ENCODE assay signal across 18 cellular contexts in the genomic region with DNA sequence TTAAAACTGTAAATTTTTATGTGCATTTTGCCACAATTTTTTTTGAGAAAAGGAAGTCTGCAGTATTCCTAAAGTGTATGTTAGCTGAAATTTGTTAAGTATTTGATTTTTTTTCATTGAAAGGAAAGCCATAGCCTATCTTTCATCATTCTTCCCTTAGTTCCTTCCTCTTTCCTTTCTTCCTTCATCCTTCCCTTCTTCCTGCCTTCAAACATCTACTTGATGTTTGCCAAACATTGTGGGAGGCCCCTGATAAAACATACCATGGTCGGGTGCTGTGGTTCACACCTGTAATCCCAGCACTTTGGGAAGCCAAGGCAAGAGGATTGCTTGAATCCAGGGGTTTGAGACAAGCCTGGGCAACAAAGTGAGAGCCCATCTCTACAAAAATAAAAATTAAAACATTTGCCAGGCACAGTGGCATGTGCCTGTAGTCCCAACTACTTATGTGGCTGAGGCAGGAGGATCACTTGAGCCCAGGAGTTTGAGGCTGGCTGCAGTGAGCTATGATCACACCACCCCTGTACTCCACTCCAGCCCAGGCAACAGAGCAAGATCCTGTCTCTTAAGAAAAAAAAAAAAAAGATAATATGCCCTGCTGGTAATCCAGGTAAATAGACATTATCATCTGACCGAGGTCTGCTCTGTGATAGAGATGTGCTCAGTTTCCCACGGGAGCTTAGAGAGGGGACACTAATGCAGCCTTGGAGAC.
DNase-seq lines count a peak whose midpoint lies in the region; ATAC-seq, FAIRE-seq and TF ChIP-seq lines count a peak whose summit lies in the region.
"Had no signal": no experiment of that assay in that cellular context is flagged by ENCODE, and none has a peak within 500 bp of the region (broad histone marks: within the 10 kb centered on the region; RNA-seq: fewer than 3 reads in every experiment).

No MANE protein-coding gene starts in this region.

- H3K36me3 ChIP-seq in K562 (ENCODE audit: control insufficient read depth, insufficient read depth, low read length) (no peaks in the 10 kb centered on the region), gastrocnemius medialis (no peaks in the 10 kb centered on the region), GM23338 (ENCODE audit: insufficient read depth) (no peaks in the 10 kb centered on the region)

- no peaks in the 10 kb centered on the region for H3K9me1 ChIP-seq in K562 (ENCODE audit: control insufficient read depth, insufficient read depth, low read length)

- no peak overlapping the region for H3K4me2 ChIP-seq in K562 (ENCODE audit: insufficient read depth, low read length)
- H3K4me2 ChIP-seq in GM23338 = no peak overlapping the region

- in situ Hi-C loops in K562 (cut with MboI) (no loop called here), gastrocnemius medialis (cut with MboI; ENCODE audit: low sequenced_read_pairs in 4 of 4) (loop anchor here in 1 of 4 donors (10.0 kb wide), 1 partner anchor 53 kb away; no protein-coding TSS in a partner anchor), GM13977 (cut with MboI; ENCODE audit: low pct_unique_long_range_greater_than_20kb, low sequenced_read_pairs, unreplicated experiment) (no loop called here)

- no peak overlapping the region for H3K27ac ChIP-seq in K562 (ENCODE audit: extremely low read depth, low read depth, low read length)
- H3K27ac ChIP-seq in gastrocnemius medialis = peak overlapping the region; percentile 21 to 82 (median 66)
- no peak overlapping the region for H3K27ac ChIP-seq in GM23338 (ENCODE audit: low read depth)
- H3K27ac ChIP-seq: C4-2B had no signal

- FAIRE-seq in K562 (lab: Jason Lieb, UNC) = no peak
- FAIRE-seq: D721Med, GM12892 had no signal

- POLR2A ChIA-PET in K562 (lab: Yijun Ruan, JAX) = interaction anchor here (0.6 to 1.9 kb wide), 2 partner anchors 106 to 402 kb away, joined by 3 to 4 read pairs; no protein-coding TSS in a partner anchor

- H3K9me2 ChIP-seq in GM23338 (ENCODE audit: insufficient read depth) = peaks cover 6% of the 10 kb centered on the region; the same call in 1 of the 2 replicates

- no TSS peak for BruUV-seq in K562 (replicated peaks; lab: Mats Ljungman, UMichigan)

- TF ChIP-seq CTCF in K562 (IDR thresholded peaks at IDR 0.05 in 2 of 3, conservative IDR thresholded peaks at IDR 0.05 in 1 of 3; ENCODE audit: insufficient read depth in 2 of 3, low read depth in 1 of 3, low read length in 3 of 3) (no peak), gastrocnemius medialis (IDR thresholded peaks at IDR 0.05 in 4 of 5, conservative IDR thresholded peaks at IDR 0.05 in 1 of 5) (no peak), GM13977 (IDR thresholded peaks at IDR 0.05; ENCODE audit: extremely low read depth, insufficient read depth, missing control alignments) (no peak), GM23338 (conservative IDR thresholded peaks at IDR 0.05; ENCODE audit: low read depth in 2 of 2) (no peak)

- WGBS in K562 (ENCODE audit: insufficient coverage, low coverage, missing lambda C conversion rate) = 40% methylated on average over 3 of the region's 3 CpGs

- no peaks in the 10 kb centered on the region for H3K9me3 Mint-ChIP-seq in GM23338
- H3K9me3 Mint-ChIP-seq: CD4-positive, alpha-beta memory T cell; HFFc6 had no signal

- no peak overlapping the region for H3K9ac ChIP-seq in K562 (ENCODE audit: insufficient read depth in 1 of 2, low read depth in 2 of 2, low read length in 2 of 2)

- no peaks in the 10 kb centered on the region for H3F3A ChIP-seq in GM23338 (replicated peaks; ENCODE audit: low read depth)

- H3K4me3 ChIP-seq in K562 = no peak overlapping the region
- no peak overlapping the region for H3K4me3 ChIP-seq in gastrocnemius medialis
- H3K4me3 ChIP-seq in GM23338 = no peak overlapping the region

- H3K9me3 ChIP-seq in K562 (replicated peaks; ENCODE audit: control insufficient read depth, insufficient read depth, low read depth, low read length) (no peaks in the 10 kb centered on the region), gastrocnemius medialis (no peaks in the 10 kb centered on the region)

- no peak overlapping the region for H3K27ac Mint-ChIP-seq in GM23338
- H3K27ac Mint-ChIP-seq: B cell; CD4-positive, alpha-beta memory T cell; HFFc6 had no signal

- CTCF ChIA-PET in K562 (lab: Yijun Ruan, JAX; ENCODE audit: low intra/inter-chr PET ratio) = no interaction called here

- H2AFZ ChIP-seq in K562 (ENCODE audit: low read depth, low read length) (0 out of 2 replicates have a peak overlapping the region, but pooled peaks have one; percentile 19), GM23338 (no peak overlapping the region)

- no peak for ATAC-seq in K562
- ATAC-seq in gastrocnemius medialis = no peak
- ATAC-seq in GM23338 = no peak

- intact Hi-C loops in K562 (cut with micrococcal nuclease) = no loop called here
- intact Hi-C loops in gastrocnemius medialis (cut with DNase I; ENCODE audit: low total_unique reads) = no loop called here

- TF ChIP-seq POLR2A in K562 (conservative IDR thresholded peaks at IDR 0.05) (no peak), gastrocnemius medialis (IDR thresholded peaks at IDR 0.05) (no peak)

- H3K36me3 Mint-ChIP-seq in GM23338 (ENCODE audit: low read depth) = no peaks in the 10 kb centered on the region
- H3K36me3 Mint-ChIP-seq: CD4-positive, alpha-beta memory T cell had no signal

- no peak for TF ChIP-seq RAD21 in K562 (CRISPR knock-in tag; conservative IDR thresholded peaks at IDR 0.05 in 1 of 2, IDR thresholded peaks at IDR 0.05 in 1 of 2)

- H3K4me1 ChIP-seq in K562 (replicated peaks in 1 of 2; ENCODE audit: control insufficient read depth in 2 of 2, insufficient read depth in 2 of 2, low read length in 2 of 2) (peaks cover 0 to 12% of the 10 kb centered on the region in 2 experiments; a peak in 4 of 5 replicates), gastrocnemius medialis (peaks cover 34 to 38% of the 10 kb centered on the region in 2 donors), GM23338 (ENCODE audit: insufficient read depth) (peaks cover 6% of the 10 kb centered on the region)

- H4K20me1 ChIP-seq in K562 (replicated peaks; ENCODE audit: control insufficient read depth, insufficient read depth, low read length) (no peaks in the 10 kb centered on the region), GM23338 (replicated peaks; ENCODE audit: insufficient read depth) (no peaks in the 10 kb centered on the region)

- H3K4me1 Mint-ChIP-seq in GM23338 = peaks cover 10% of the 10 kb centered on the region

- H3K79me2 ChIP-seq in K562 (ENCODE audit: control insufficient read depth, insufficient read depth, low read length) (no peaks in the 10 kb centered on the region), GM23338 (replicated peaks; ENCODE audit: insufficient read depth) (no peaks in the 10 kb centered on the region)

- TF ChIP-seq EP300 in K562 (IDR thresholded peaks at IDR 0.05; ENCODE audit: low read length) = no peak

- H3K27me3 Mint-ChIP-seq in GM23338 (ENCODE audit: insufficient read depth, low read depth, poor library complexity) = no peaks in the 10 kb centered on the region
- H3K27me3 Mint-ChIP-seq: B cell; CD4-positive, alpha-beta memory T cell had no signal

- no peaks in the 10 kb centered on the region for H3K27me3 ChIP-seq in K562 (ENCODE audit: control insufficient read depth in 2 of 2, insufficient read depth in 2 of 2, low read length in 2 of 2)
- H3K27me3 ChIP-seq in gastrocnemius medialis = no peaks in the 10 kb centered on the region
- H3K27me3 ChIP-seq in GM23338 (ENCODE audit: insufficient read depth) = no peaks in the 10 kb centered on the region

- no peak overlapping the region for H3K4me3 Mint-ChIP-seq in GM23338
- H3K4me3 Mint-ChIP-seq: B cell; CD4-positive, alpha-beta memory T cell; HFFc6 had no signal

- DNase-seq in NCI-H82 (lab: John Stamatoyannopoulos, UW) (peak; percentile 33), NCI-H82 treated with DMSO at 0.1 percent for 48 hours (lab: John Stamatoyannopoulos, UW; ENCODE audit: unreplicated experiment) (no peak), MV-4-11 (lab: John Stamatoyannopoulos, UW) (peak; percentile 21), K562 (ENCODE audit: extremely low read depth in 1 of 4, low spot score in 3 of 4) (no peak), gastrocnemius medialis (no peak), DMS 273 (lab: John Stamatoyannopoulos, UW; ENCODE audit: unreplicated experiment) (no peak), GM13977 (ENCODE audit: low spot score) (no peak), GM23338 (ENCODE audit: low spot score) (no peak)
- DNase-seq: 8988T; CD4-positive, alpha-beta memory T cell; COR-L47; DND-41; GDM1; HFFc6 had no signal

TF ChIP-seq in K562, 482 proteins besides CTCF, POLR2A, EP300 and RAD21 (continues in another document):
- TF ChIP-seq RBM25 (IDR thresholded peaks at IDR 0.05; ENCODE audit: low read depth, low read length, severe bottlenecking) (no peak), KLF6 (CRISPR knock-in tag; IDR thresholded peaks at IDR 0.05; ENCODE audit: borderline replicate concordance) (no peak), NONO (IDR thresholded peaks at IDR 0.05; ENCODE audit: low read depth in 2 of 2, low read length in 1 of 2) (no peak)
- TF ChIP-seq, protein P1, sequence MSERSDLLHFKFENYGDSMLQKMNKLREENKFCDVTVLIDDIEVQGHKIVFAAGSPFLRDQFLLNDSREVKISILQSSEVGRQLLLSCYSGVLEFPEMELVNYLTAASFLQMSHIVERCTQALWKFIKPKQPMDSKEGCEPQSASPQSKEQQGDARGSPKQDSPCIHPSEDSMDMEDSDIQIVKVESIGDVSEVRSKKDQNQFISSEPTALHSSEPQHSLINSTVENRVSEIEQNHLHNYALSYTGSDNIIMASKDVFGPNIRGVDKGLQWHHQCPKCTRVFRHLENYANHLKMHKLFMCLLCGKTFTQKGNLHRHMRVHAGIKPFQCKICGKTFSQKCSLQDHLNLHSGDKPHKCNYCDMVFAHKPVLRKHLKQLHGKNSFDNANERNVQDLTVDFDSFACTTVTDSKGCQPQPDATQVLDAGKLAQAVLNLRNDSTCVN (CRISPR knock-in tag; IDR thresholded peaks at IDR 0.05) = no peak

TF ChIP-seq in GM23338, 12 proteins besides CTCF, POLR2A, EP300 and RAD21 (continues in another document):
- no peak for TF ChIP-seq STAT1 (IDR thresholded peaks at IDR 0.05; ENCODE audit: unreplicated experiment)
- no peak for TF ChIP-seq EZH2 (IDR thresholded peaks at IDR 0.05; ENCODE audit: low read depth, unreplicated experiment)

Comparison
In these comparisons a context has a peak if more than half of its experiments do, and no peak if none do; other contexts are left out.
1. DNase-seq: peak in NCI-H82 (single experiment) and MV-4-11 (single experiment); none in NCI-H82 treated with DMSO at 0.1 percent for 48 hours (single experiment), K562 (0 of 4), gastrocnemius medialis (0 of 2), DMS 273 (single experiment), GM13977 (single experiment) and GM23338 (single experiment).
2. H3K27ac ChIP-seq: peak in gastrocnemius medialis (4 of 4); none in K562 (single experiment) and GM23338 (single experiment).